ENCODE assay signal across 5 cellular contexts in the genomic region with DNA sequence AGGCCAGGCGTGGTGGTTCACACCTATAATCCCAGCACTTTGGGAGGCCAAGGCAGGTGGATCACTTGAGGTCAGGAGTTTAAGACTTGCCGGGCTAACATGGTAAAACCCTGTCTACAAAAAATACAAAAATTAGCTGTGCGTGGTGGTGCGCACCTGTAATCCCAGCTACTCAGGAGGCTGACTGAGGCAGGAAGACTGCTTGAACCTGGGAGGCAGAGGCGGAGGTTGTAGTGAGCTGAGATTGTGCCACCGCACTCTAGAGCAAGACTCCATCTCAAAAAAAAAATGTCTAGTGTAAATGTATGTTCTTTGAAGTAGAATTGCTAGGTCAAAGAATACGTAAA. TPM values are rescaled to one million over a fixed set of nuclear protein-coding genes. Genes with fewer than 3 reads are reported as not detected.
DNase-seq lines count a peak whose midpoint lies in the region; ATAC-seq and TF ChIP-seq lines count a peak whose summit lies in the region.
"Not testable (repeated sequence)": the region's sequence is repeated elsewhere in the genome, so short reads cannot be mapped to it uniquely, and the experiment has no call there.

No MANE protein-coding gene starts in this region.

- POLR2A ChIA-PET in activated CD4-positive, alpha-beta T cell treated with anti-CD3 and anti-CD28 coated beads for 36 hours (lab: Charles Lee) = interaction anchor here (0.6 to 0.8 kb wide), 3 partner anchors 8 to 205 kb away, joined by 3 to 5 read pairs (median 3); no protein-coding TSS in a partner anchor

- peaks cover 21% of the 10 kb centered on the region for H3K4me1 Mint-ChIP-seq in activated CD4-positive, alpha-beta T cell treated with anti-CD3 and anti-CD28 coated beads for 36 hours
- peaks cover 28% of the 10 kb centered on the region for H3K4me1 Mint-ChIP-seq in activated T-helper 2 cell treated with anti-CD3 and anti-CD28 coated beads, Interferon-gamma antibody, Interleukin-2, Interleukin-4, amounts not matched to agents 10 μg/mL and 5 μg/mL and 100 μg/mL, durations not matched to agents 14 hours and 24 hours and 36 hours (ENCODE audit: low read depth)

- H3K4me3 ChIP-seq in KMS-11 (IDR thresholded peaks at IDR 0.05; ENCODE audit: insufficient read depth, low read depth, low read length) = not testable (repeated sequence)

- intact Hi-C loops in activated CD4-positive, alpha-beta T cell treated with anti-CD3 and anti-CD28 coated beads for 36 hours (cut with DNase I, micrococcal nuclease) = not testable (repeated sequence)
- intact Hi-C loops in activated T-helper 2 cell treated with anti-CD3 and anti-CD28 coated beads, Interferon-gamma antibody, Interleukin-2, Interleukin-4, amounts not matched to agents 10 μg/mL and 5 μg/mL and 100 μg/mL, durations not matched to agents 14 hours and 24 hours and 36 hours (cut with micrococcal nuclease) = loop anchor here (10.0 kb wide), 1 partner anchor 739 kb away; no protein-coding TSS in a partner anchor

- peaks cover 12% of the 10 kb centered on the region; the same call in 1 of the 2 replicates for H3K27me3 ChIP-seq in KMS-11 (ENCODE audit: insufficient read depth, low read depth)

- peaks cover 27% of the 10 kb centered on the region for H3K4me1 ChIP-seq in KMS-11 (ENCODE audit: low read depth, poor library complexity, severe bottlenecking)

- not testable (repeated sequence) for DNase-seq in activated CD4-positive, alpha-beta T cell treated with anti-CD3 and anti-CD28 coated beads for 36 hours; activated T-helper 2 cell treated with anti-CD3 and anti-CD28 coated beads, Interferon-gamma antibody, Interleukin-2, Interleukin-4, amounts not matched to agents 10 μg/mL and 5 μg/mL and 100 μg/mL, durations not matched to agents 14 hours and 24 hours and 36 hours (ENCODE audit: low spot score)
- DNase-seq in stimulated activated CD4-positive, alpha-beta T cell treated with anti-CD3 and anti-CD28 coated beads, Interleukin-15, amount 100 ng/mL, for 24 hours = peak; percentile 11

- H3K36me3 ChIP-seq in KMS-11 (ENCODE audit: insufficient read depth) = not testable (repeated sequence)

- H3K9ac ChIP-seq in KMS-11 = not testable (repeated sequence)

- CTCF ChIA-PET in activated CD4-positive, alpha-beta T cell treated with anti-CD3 and anti-CD28 coated beads for 36 hours (lab: Charles Lee) = interaction anchor here (0.6 to 2.4 kb wide), 8 partner anchors 9 to 1078 kb away, joined by 3 to 8 read pairs (median 4); a partner anchor contains a TSS

- ATAC-seq in activated CD4-positive, alpha-beta T cell treated with anti-CD3 and anti-CD28 coated beads for 36 hours = peak; percentile 14
- ATAC-seq in esophagus mucosa = peak; percentile 26

- H3K4me3 Mint-ChIP-seq in activated CD4-positive, alpha-beta T cell treated with anti-CD3 and anti-CD28 coated beads for 36 hours = peak overlapping the region; percentile 27
- peak overlapping the region; percentile 48 for H3K4me3 Mint-ChIP-seq in activated T-helper 2 cell treated with anti-CD3 and anti-CD28 coated beads, Interferon-gamma antibody, Interleukin-2, Interleukin-4, amounts not matched to agents 10 μg/mL and 5 μg/mL and 100 μg/mL, durations not matched to agents 14 hours and 24 hours and 36 hours (ENCODE audit: low read depth)

- H3K79me2 ChIP-seq in KMS-11 (ENCODE audit: insufficient read depth, low read depth) = not testable (repeated sequence)

- H3K27ac Mint-ChIP-seq in activated CD4-positive, alpha-beta T cell treated with anti-CD3 and anti-CD28 coated beads for 36 hours = peak overlapping the region; percentile 78
- peak overlapping the region; percentile 71 for H3K27ac Mint-ChIP-seq in activated T-helper 2 cell treated with anti-CD3 and anti-CD28 coated beads, Interferon-gamma antibody, Interleukin-2, Interleukin-4, amounts not matched to agents 10 μg/mL and 5 μg/mL and 100 μg/mL, durations not matched to agents 14 hours and 24 hours and 36 hours

- not testable (repeated sequence) for H3K36me3 Mint-ChIP-seq in activated CD4-positive, alpha-beta T cell treated with anti-CD3 and anti-CD28 coated beads for 36 hours (ENCODE audit: low read depth); activated T-helper 2 cell treated with anti-CD3 and anti-CD28 coated beads, Interferon-gamma antibody, Interleukin-2, Interleukin-4, amounts not matched to agents 10 μg/mL and 5 μg/mL and 100 μg/mL, durations not matched to agents 14 hours and 24 hours and 36 hours (ENCODE audit: low read depth)

- TF ChIP-seq CTCF in KMS-11 (conservative IDR thresholded peaks at IDR 0.05; ENCODE audit: low read depth, low read length) = not testable (repeated sequence)

- H3K4me2 ChIP-seq in KMS-11 = peak overlapping the region; percentile 45; the same call in 1 of the 2 replicates

- not testable (repeated sequence) for H3K27ac ChIP-seq in KMS-11

- not testable (repeated sequence) for H4K20me1 ChIP-seq in KMS-11 (ENCODE audit: insufficient read depth)

- H3K27me3 Mint-ChIP-seq in activated CD4-positive, alpha-beta T cell treated with anti-CD3 and anti-CD28 coated beads for 36 hours; activated T-helper 2 cell treated with anti-CD3 and anti-CD28 coated beads, Interferon-gamma antibody, Interleukin-2, Interleukin-4, amounts not matched to agents 10 μg/mL and 5 μg/mL and 100 μg/mL, durations not matched to agents 14 hours and 24 hours and 36 hours (ENCODE audit: low read depth): not testable (repeated sequence)

- not testable (repeated sequence) for H3K9me3 Mint-ChIP-seq in activated CD4-positive, alpha-beta T cell treated with anti-CD3 and anti-CD28 coated beads for 36 hours (ENCODE audit: low read depth); activated T-helper 2 cell treated with anti-CD3 and anti-CD28 coated beads, Interferon-gamma antibody, Interleukin-2, Interleukin-4, amounts not matched to agents 10 μg/mL and 5 μg/mL and 100 μg/mL, durations not matched to agents 14 hours and 24 hours and 36 hours

- not testable (repeated sequence) for H2AFZ ChIP-seq in KMS-11 (ENCODE audit: low read depth)

RNA-seq across cellular contexts. Expression of a gene that starts 20.8 kb away (rescaled TPM):
- 10 to 100 TPM; 66.2 to 75.5 TPM for total RNA-seq in activated CD4-positive, alpha-beta T cell treated with anti-CD3 and anti-CD28 coated beads for 36 hours
- total RNA-seq in activated T-helper 2 cell treated with anti-CD3 and anti-CD28 coated beads, Interferon-gamma antibody, Interleukin-2, Interleukin-4, amounts not matched to agents 10 μg/mL and 5 μg/mL and 100 μg/mL, durations not matched to agents 14 hours and 24 hours and 36 hours = 61.5 and 64.7 TPM in 2 replicates
- total RNA-seq in esophagus mucosa = 28.1 TPM

RNA-seq across cellular contexts. Expression of a gene that starts 26.0 kb away (rescaled TPM):
- total RNA-seq in activated CD4-positive, alpha-beta T cell treated with anti-CD3 and anti-CD28 coated beads for 36 hours = 1 to 10 TPM; 9.0 to 9.9 TPM
- total RNA-seq in activated T-helper 2 cell treated with anti-CD3 and anti-CD28 coated beads, Interferon-gamma antibody, Interleukin-2, Interleukin-4, amounts not matched to agents 10 μg/mL and 5 μg/mL and 100 μg/mL, durations not matched to agents 14 hours and 24 hours and 36 hours = 10.9 and 14.4 TPM in 2 replicates
- 10.6 TPM for total RNA-seq in esophagus mucosa

RNA-seq across cellular contexts. Expression of a gene that starts 29.7 kb away (rescaled TPM):
- total RNA-seq in activated CD4-positive, alpha-beta T cell treated with anti-CD3 and anti-CD28 coated beads for 36 hours = 100 to 1,000 TPM; 164 to 190 TPM
- 274 and 276 TPM in 2 replicates for total RNA-seq in activated T-helper 2 cell treated with anti-CD3 and anti-CD28 coated beads, Interferon-gamma antibody, Interleukin-2, Interleukin-4, amounts not matched to agents 10 μg/mL and 5 μg/mL and 100 μg/mL, durations not matched to agents 14 hours and 24 hours and 36 hours
- total RNA-seq in esophagus mucosa = 63.5 TPM

RNA-seq across cellular contexts. Expression of a gene that starts 44.8 kb away (rescaled TPM):
- total RNA-seq in activated CD4-positive, alpha-beta T cell treated with anti-CD3 and anti-CD28 coated beads for 36 hours = 10 to 100 TPM; 19.9 to 21.5 TPM
- 31.5 and 32.9 TPM in 2 replicates for total RNA-seq in activated T-helper 2 cell treated with anti-CD3 and anti-CD28 coated beads, Interferon-gamma antibody, Interleukin-2, Interleukin-4, amounts not matched to agents 10 μg/mL and 5 μg/mL and 100 μg/mL, durations not matched to agents 14 hours and 24 hours and 36 hours
- total RNA-seq in esophagus mucosa = 55.8 TPM

RNA-seq across cellular contexts. Expression of a gene that starts 48.0 kb away (rescaled TPM):
- 10 to 100 TPM; 86.0 to 89.3 TPM for total RNA-seq in activated CD4-positive, alpha-beta T cell treated with anti-CD3 and anti-CD28 coated beads for 36 hours
- 78.3 and 80.9 TPM in 2 replicates for total RNA-seq in activated T-helper 2 cell treated with anti-CD3 and anti-CD28 coated beads, Interferon-gamma antibody, Interleukin-2, Interleukin-4, amounts not matched to agents 10 μg/mL and 5 μg/mL and 100 μg/mL, durations not matched to agents 14 hours and 24 hours and 36 hours
- 19.0 TPM for total RNA-seq in esophagus mucosa
